ENCODE assay signal across 16 cellular contexts in the genomic region with DNA sequence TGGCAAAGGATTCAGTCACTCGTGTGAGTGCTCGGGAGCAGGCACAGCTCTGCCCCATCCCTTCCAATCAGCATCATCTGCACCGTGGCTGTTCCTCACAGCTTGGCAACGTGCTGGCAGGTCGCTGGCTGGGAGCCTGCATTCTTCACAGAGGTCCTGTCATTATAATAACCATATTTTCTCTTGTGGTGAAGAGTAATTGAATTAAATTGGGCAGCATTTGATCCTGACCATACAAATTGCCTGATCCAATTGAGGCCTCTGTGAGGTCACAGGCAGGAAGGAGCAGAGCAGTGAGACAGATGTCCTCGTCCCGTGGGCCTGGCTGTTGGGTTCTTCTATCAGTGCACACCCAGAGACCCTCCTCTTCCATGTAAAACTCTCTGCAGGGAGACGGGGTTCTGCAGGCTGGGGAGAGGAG.
DNase-seq lines count a peak whose midpoint lies in the region; ATAC-seq and TF ChIP-seq lines count a peak whose summit lies in the region.
"Had no signal": no experiment of that assay in that cellular context is flagged by ENCODE, and none has a peak within 500 bp of the region (broad histone marks: within the 10 kb centered on the region; RNA-seq: fewer than 3 reads in every experiment).

No MANE protein-coding gene starts in this region.

- intact Hi-C loops in left ventricle myocardium inferior (cut with micrococcal nuclease) = no loop called here
- intact Hi-C loops in Right ventricle myocardium inferior (cut with DNase I) = loop anchor here (10.0 kb wide), 1 partner anchor 288 kb away; no protein-coding TSS in a partner anchor
- intact Hi-C loops in thyroid gland (cut with DNase I) = no loop called here

- H3K9me2 ChIP-seq in SK-N-SH (no peaks in the 10 kb centered on the region), hepatocyte (replicated peaks; ENCODE audit: insufficient read depth) (no peaks in the 10 kb centered on the region)

- no peak overlapping the region for H3K9ac ChIP-seq in SK-N-SH

- H4K20me1 ChIP-seq in SK-N-SH (ENCODE audit: insufficient read depth) (no peaks in the 10 kb centered on the region), hepatocyte (ENCODE audit: insufficient read depth, poor library complexity, severe bottlenecking) (no peaks in the 10 kb centered on the region)

- H3K4me2 ChIP-seq in SK-N-SH (peak overlapping the region; percentile 30; the same call in 1 of the 2 replicates), hepatocyte (no peak overlapping the region)
- H3K4me2 ChIP-seq: GM23338 had no signal

- no peak for TF ChIP-seq RAD21 in SK-N-SH (IDR thresholded peaks at IDR 0.05; ENCODE audit: low read length)

- TF ChIP-seq POLR2A in thyroid gland (IDR thresholded peaks at IDR 0.05) = no peak

- H3K4me1 ChIP-seq in left ventricle myocardium inferior = peaks cover 6% of the 10 kb centered on the region
- H3K4me1 ChIP-seq in SK-N-SH (ENCODE audit: control insufficient read depth in 1 of 2, insufficient read depth in 2 of 2, low read depth in 1 of 2, low read length in 1 of 2) = peaks cover 28 to 37% of the 10 kb centered on the region in 2 experiments
- H3K4me1 ChIP-seq in hepatocyte (ENCODE audit: insufficient read depth) = peaks cover 20% of the 10 kb centered on the region
- peaks cover 3 to 6% of the 10 kb centered on the region in 2 donors for H3K4me1 ChIP-seq in thyroid gland
- H3K4me1 ChIP-seq: colonic mucosa had no signal

- DNase-seq in left ventricle myocardium inferior (peak; percentile 17), Right ventricle myocardium inferior (ENCODE audit: missing footprints) (no peak), SK-N-SH (peak; percentile 52), hepatocyte (ENCODE audit: low spot score) (no peak), UCSD-AML1 (lab: John Stamatoyannopoulos, UW; ENCODE audit: unreplicated experiment) (no peak), germinal center (ENCODE audit: low spot score) (no peak), WERI-Rb-1 (no peak), thyroid gland (no peak)
- DNase-seq: activated CD4-positive, alpha-beta T cell treated with anti-CD3 and anti-CD28 coated beads, Interleukin-2, amount 50 U/mL, for 48 hours; activated T-cell treated with anti-CD3 and anti-CD28 coated beads, Interleukin-2, amount 50 U/mL, for 72 hours; colonic mucosa; NCI-H1092; posterior cingulate gyrus; stimulated activated naive CD4-positive, alpha-beta T cell treated with Interleukin-2 at 50 U/mL for 16 hours had no signal

- H3K9me3 ChIP-seq in left ventricle myocardium inferior (replicated peaks) = no peaks in the 10 kb centered on the region
- no peaks in the 10 kb centered on the region for H3K9me3 ChIP-seq in SK-N-SH
- no peaks in the 10 kb centered on the region for H3K9me3 ChIP-seq in hepatocyte (ENCODE audit: low read depth)
- no peaks in the 10 kb centered on the region for H3K9me3 ChIP-seq in WERI-Rb-1 (ENCODE audit: severe bottlenecking)
- H3K9me3 ChIP-seq in thyroid gland = no peaks in the 10 kb centered on the region
- H3K9me3 ChIP-seq: colonic mucosa had no signal

- no peak for ATAC-seq in Right ventricle myocardium inferior
- ATAC-seq: activated T-cell treated with anti-CD3 and anti-CD28 coated beads, Interleukin-2, amount 50 U/mL, for 72 hours; GM23338 had no signal

- H3K36me3 ChIP-seq in left ventricle myocardium inferior = no peaks in the 10 kb centered on the region
- H3K36me3 ChIP-seq in SK-N-SH (replicated peaks in 1 of 2; ENCODE audit: control insufficient read depth in 1 of 2, insufficient read depth in 2 of 2, low read length in 1 of 2) = no peaks in the 10 kb centered on the region
- no peaks in the 10 kb centered on the region for H3K36me3 ChIP-seq in hepatocyte (replicated peaks; ENCODE audit: insufficient read depth, low read depth)
- no peaks in the 10 kb centered on the region for H3K36me3 ChIP-seq in WERI-Rb-1
- H3K36me3 ChIP-seq in thyroid gland = no peaks in the 10 kb centered on the region
- H3K36me3 ChIP-seq: colonic mucosa had no signal

- TF ChIP-seq CTCF in left ventricle myocardium inferior (IDR thresholded peaks at IDR 0.05; ENCODE audit: borderline replicate concordance) (no peak), SK-N-SH (IDR thresholded peaks at IDR 0.05) (no peak), hepatocyte (IDR thresholded peaks at IDR 0.05; ENCODE audit: poor library complexity) (no peak), WERI-Rb-1 (IDR thresholded peaks at IDR 0.05; ENCODE audit: low read depth, low read length) (no peak), thyroid gland (IDR thresholded peaks at IDR 0.05) (no peak)

- H3K27me3 ChIP-seq in left ventricle myocardium inferior (ENCODE audit: low read depth) (no peaks in the 10 kb centered on the region), SK-N-SH (ENCODE audit: insufficient read depth) (no peaks in the 10 kb centered on the region), hepatocyte (no peaks in the 10 kb centered on the region), WERI-Rb-1 (ENCODE audit: insufficient read depth, low read depth, severe bottlenecking) (no peaks in the 10 kb centered on the region), thyroid gland (no peaks in the 10 kb centered on the region)
- H3K27me3 ChIP-seq: colonic mucosa had no signal

- peak; percentile 92 to 93; a peak in 3 of 4 replicates for TF ChIP-seq EP300 in SK-N-SH (IDR thresholded peaks at IDR 0.05; ENCODE audit: borderline replicate concordance in 1 of 2, low read depth in 1 of 2, low read length in 1 of 2)

- H3K4me3 ChIP-seq in left ventricle myocardium inferior (no peak overlapping the region), SK-N-SH (ENCODE audit: low read depth in 2 of 2, low read length in 1 of 2) (no peak overlapping the region), hepatocyte (no peak overlapping the region), WERI-Rb-1 (ENCODE audit: low read depth, low read length) (no peak overlapping the region), thyroid gland (replicated peaks in 1 of 3) (no peak overlapping the region)
- H3K4me3 ChIP-seq: colonic mucosa, GM23338, SK-N-MC had no signal

- H3K79me2 ChIP-seq in SK-N-SH (ENCODE audit: insufficient read depth) (no peaks in the 10 kb centered on the region), hepatocyte (no peaks in the 10 kb centered on the region)

- CTCF ChIA-PET in SK-N-SH (lab: Yijun Ruan, JAX) = interaction anchor here (1.4 to 2.4 kb wide), 4 partner anchors 12 to 619 kb away, joined by 3 to 16 read pairs (median 4); no protein-coding TSS in a partner anchor

- H3F3A ChIP-seq in SK-N-SH (replicated peaks; ENCODE audit: insufficient read depth) = peaks cover 19% of the 10 kb centered on the region

- H3K27ac ChIP-seq in left ventricle myocardium inferior (replicated peaks) (no peak overlapping the region), SK-N-SH (ENCODE audit: low read depth in 2 of 2, low read length in 1 of 2) (peak overlapping the region; percentile 44 to 81; a peak in 3 of 4 replicates), hepatocyte (peak overlapping the region; percentile 14), WERI-Rb-1 (no peak overlapping the region), thyroid gland (no peak overlapping the region)
- H3K27ac ChIP-seq: colonic mucosa, SK-N-MC had no signal

- POLR2A ChIA-PET in SK-N-SH (lab: Yijun Ruan, JAX) = interaction anchor here (1.5 kb wide), 1 partner anchor 602 kb away, joined by 3 read pairs; no protein-coding TSS in a partner anchor

- H2AFZ ChIP-seq in SK-N-SH (ENCODE audit: low read depth) (no peak overlapping the region), hepatocyte (no peak overlapping the region)
- H2AFZ ChIP-seq: GM23338 had no signal

- 15% methylated on average over 8 of the region's 8 CpGs for WGBS in SK-N-SH (ENCODE audit: low lambda C conversion rate)
- 61% methylated on average over 8 of the region's 8 CpGs for WGBS in hepatocyte (ENCODE audit: low lambda C conversion rate, missing lambda C conversion rate)
- WGBS in thyroid gland, 2 donors = 80 to 87% methylated on average over 8 of the region's 8 CpGs

TF ChIP-seq in SK-N-SH, 30 proteins besides CTCF, POLR2A, EP300 and RAD21 (continues in another document):
- TF ChIP-seq JUND (IDR thresholded peaks at IDR 0.05) (peak; percentile 89), SIN3A (IDR thresholded peaks at IDR 0.05; ENCODE audit: borderline replicate concordance, low read depth, low read length) (peak; percentile 85; the same call in 1 of the 2 replicates), POLR2AphosphoS5 (IDR thresholded peaks at IDR 0.05; ENCODE audit: low read depth, low read length) (peak; percentile 93), MXI1 (IDR thresholded peaks at IDR 0.05; ENCODE audit: low read depth, low read length) (peak; percentile 41; the same call in 1 of the 2 replicates), YY1 (IDR thresholded peaks at IDR 0.05; ENCODE audit: low read depth) (no peak), ELF1 (IDR thresholded peaks at IDR 0.05) (no peak), MAX (IDR thresholded peaks at IDR 0.05; ENCODE audit: low read depth) (peak; percentile 57), TCF12 (IDR thresholded peaks at IDR 0.05) (peak; percentile 97), GABPA (IDR thresholded peaks at IDR 0.05; ENCODE audit: low read depth) (no peak)
- TF ChIP-seq, protein P1, sequence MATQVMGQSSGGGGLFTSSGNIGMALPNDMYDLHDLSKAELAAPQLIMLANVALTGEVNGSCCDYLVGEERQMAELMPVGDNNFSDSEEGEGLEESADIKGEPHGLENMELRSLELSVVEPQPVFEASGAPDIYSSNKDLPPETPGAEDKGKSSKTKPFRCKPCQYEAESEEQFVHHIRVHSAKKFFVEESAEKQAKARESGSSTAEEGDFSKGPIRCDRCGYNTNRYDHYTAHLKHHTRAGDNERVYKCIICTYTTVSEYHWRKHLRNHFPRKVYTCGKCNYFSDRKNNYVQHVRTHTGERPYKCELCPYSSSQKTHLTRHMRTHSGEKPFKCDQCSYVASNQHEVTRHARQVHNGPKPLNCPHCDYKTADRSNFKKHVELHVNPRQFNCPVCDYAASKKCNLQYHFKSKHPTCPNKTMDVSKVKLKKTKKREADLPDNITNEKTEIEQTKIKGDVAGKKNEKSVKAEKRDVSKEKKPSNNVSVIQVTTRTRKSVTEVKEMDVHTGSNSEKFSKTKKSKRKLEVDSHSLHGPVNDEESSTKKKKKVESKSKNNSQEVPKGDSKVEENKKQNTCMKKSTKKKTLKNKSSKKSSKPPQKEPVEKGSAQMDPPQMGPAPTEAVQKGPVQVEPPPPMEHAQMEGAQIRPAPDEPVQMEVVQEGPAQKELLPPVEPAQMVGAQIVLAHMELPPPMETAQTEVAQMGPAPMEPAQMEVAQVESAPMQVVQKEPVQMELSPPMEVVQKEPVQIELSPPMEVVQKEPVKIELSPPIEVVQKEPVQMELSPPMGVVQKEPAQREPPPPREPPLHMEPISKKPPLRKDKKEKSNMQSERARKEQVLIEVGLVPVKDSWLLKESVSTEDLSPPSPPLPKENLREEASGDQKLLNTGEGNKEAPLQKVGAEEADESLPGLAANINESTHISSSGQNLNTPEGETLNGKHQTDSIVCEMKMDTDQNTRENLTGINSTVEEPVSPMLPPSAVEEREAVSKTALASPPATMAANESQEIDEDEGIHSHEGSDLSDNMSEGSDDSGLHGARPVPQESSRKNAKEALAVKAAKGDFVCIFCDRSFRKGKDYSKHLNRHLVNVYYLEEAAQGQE (IDR thresholded peaks at IDR 0.05; ENCODE audit: low read depth, low read length) = peak; percentile 6; the same call in 1 of the 2 replicates

Comparison
In these comparisons a context has a peak if more than half of its experiments do, and no peak if none do; other contexts are left out.
1. DNase-seq: peak in left ventricle myocardium inferior (single experiment) and SK-N-SH (single experiment); none in Right ventricle myocardium inferior (single experiment), hepatocyte (single experiment), UCSD-AML1 (single experiment), germinal center (single experiment), WERI-Rb-1 (single experiment) and thyroid gland (0 of 2).
2. H3K27ac ChIP-seq: peak in SK-N-SH (2 of 2) and hepatocyte (single experiment); none in left ventricle myocardium inferior (single experiment), WERI-Rb-1 (single experiment) and thyroid gland (0 of 3).